In the genomic region with DNA sequence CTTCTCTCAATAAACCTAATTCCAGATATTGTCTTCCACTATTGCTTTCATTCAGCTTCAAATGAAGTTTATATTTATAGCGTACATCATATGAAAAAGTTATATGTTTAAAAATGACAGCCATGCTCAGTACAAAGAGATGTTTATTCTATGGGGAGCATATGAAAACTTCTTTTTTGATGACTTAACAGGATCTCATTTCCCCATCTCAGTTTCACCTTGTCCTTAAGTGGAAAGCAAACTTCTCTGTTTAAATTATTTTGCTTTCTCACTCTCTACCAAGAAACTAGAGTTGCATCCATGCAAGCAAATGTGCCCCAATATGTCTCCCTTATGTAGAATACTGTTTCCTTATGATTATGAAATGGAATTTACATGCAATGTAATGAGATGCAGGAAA, we compare ENCODE assay signal across 20 cellular contexts.
DNase-seq lines count a peak whose midpoint lies in the region; ATAC-seq, FAIRE-seq and TF ChIP-seq lines count a peak whose summit lies in the region.
"Had no signal": no experiment of that assay in that cellular context is flagged by ENCODE, and none has a peak within 500 bp of the region (broad histone marks: within the 10 kb centered on the region; RNA-seq: fewer than 3 reads in every experiment).

No MANE protein-coding gene starts in this region.

- TF ChIP-seq POLR2A in A549 (IDR thresholded peaks at IDR 0.05; ENCODE audit: low read length) (no peak), erythroblast (IDR thresholded peaks at IDR 0.05; ENCODE audit: low read length) (no peak)

- H3K36me3 ChIP-seq in MM.1S (replicated peaks; ENCODE audit: insufficient read depth, low read length) = no peaks in the 10 kb centered on the region
- peaks cover 33% of the 10 kb centered on the region for H3K36me3 ChIP-seq in OCI-LY3 (replicated peaks; ENCODE audit: low read depth, low read length)
- no peaks in the 10 kb centered on the region for H3K36me3 ChIP-seq in HAP-1 (replicated peaks)
- H3K36me3 ChIP-seq: BE2C, BLaER1 had no signal

- H3K27me3 ChIP-seq in MM.1S (replicated peaks; ENCODE audit: insufficient read depth, low read length) (no peaks in the 10 kb centered on the region), OCI-LY3 (ENCODE audit: low read depth, low read length) (no peaks in the 10 kb centered on the region), HAP-1 (ENCODE audit: low read depth) (no peaks in the 10 kb centered on the region)
- H3K27me3 ChIP-seq: BE2C, BLaER1 had no signal

- H3K4me3 ChIP-seq in A549 (no peak overlapping the region), MM.1S (ENCODE audit: low read length) (peak overlapping the region; percentile 6; the same call in 1 of the 2 replicates), OCI-LY3 (ENCODE audit: low read length) (peak overlapping the region; percentile 6; the same call in 1 of the 2 replicates), HAP-1 (no peak overlapping the region)
- H3K4me3 ChIP-seq: BLaER1 had no signal

- 91% methylated on average over 1 of the region's 1 CpG for WGBS in A549 (ENCODE audit: missing lambda C conversion rate)

- ATAC-seq in A549 (no peak), HG03135 (IDR thresholded peaks at IDR 0.05; ENCODE audit: unreplicated experiment) (no peak)

- in situ Hi-C loops in HAP-1 (cut with MboI; ENCODE audit: low sequenced_read_pairs) = no loop called here

- TF ChIP-seq CTCF in A549 (IDR thresholded peaks at IDR 0.05) = no peak
- no peak for TF ChIP-seq CTCF in MM.1S (IDR thresholded peaks at IDR 0.05; ENCODE audit: low read length)
- TF ChIP-seq CTCF in OCI-LY3 (IDR thresholded peaks at IDR 0.05; ENCODE audit: low read depth, low read length) = no peak

- no peak for TF ChIP-seq RAD21 in A549 (conservative IDR thresholded peaks at IDR 0.05 in 1 of 2, IDR thresholded peaks at IDR 0.05 in 1 of 2)

- H2AFZ ChIP-seq in MM.1S (ENCODE audit: low read length) (no peak overlapping the region), OCI-LY3 (ENCODE audit: low read depth, low read length) (peak overlapping the region; percentile 4; the same call in 1 of the 2 replicates)

- peak; percentile 7 for FAIRE-seq in A549 (lab: Jason Lieb, UNC)
- FAIRE-seq: G401.6, GM12891, GM19239 had no signal

- no peak overlapping the region for H3K4me2 ChIP-seq in A549
- H3K4me2 ChIP-seq in MM.1S (ENCODE audit: low read depth, low read length) = peak overlapping the region; percentile 40
- peak overlapping the region; percentile 22 for H3K4me2 ChIP-seq in OCI-LY3 (ENCODE audit: low read length)
- H3K4me2 ChIP-seq: BLaER1 had no signal

- H3K9ac ChIP-seq in MM.1S (ENCODE audit: low read length) (no peak overlapping the region), OCI-LY3 (ENCODE audit: low read length) (no peak overlapping the region)
- H3K9ac ChIP-seq: BLaER1 had no signal

- no peak for DNase-seq in A549 (ENCODE audit: low read depth in 1 of 2, low spot score in 1 of 2)
- peak; percentile 66 for DNase-seq in MM.1S
- no peak for DNase-seq in erythroblast (lab: John Stamatoyannopoulos, UW)
- no peak for DNase-seq in HAP-1 (ENCODE audit: low spot score in 2 of 2)
- DNase-seq: ACHN; BE2C; C1 segment of cervical spinal cord; CD4-positive, alpha-beta memory T cell; CD4-positive, CD25-positive, alpha-beta regulatory T cell; CD8-positive, alpha-beta memory T cell; COR-L47; DMS79 treated with DMSO at 0.1 percent for 48 hours; GF-D8 had no signal

- CTCF ChIA-PET in A549 (lab: Yijun Ruan, JAX) = no interaction called here

- no peak for TF ChIP-seq EP300 in A549 (IDR thresholded peaks at IDR 0.05)

- POLR2A ChIA-PET in A549 (lab: Yijun Ruan, JAX) = no interaction called here

- H3K9me2 ChIP-seq in MM.1S (replicated peaks; ENCODE audit: insufficient read depth, low read length) = no peaks in the 10 kb centered on the region

- H4K20me1 ChIP-seq in MM.1S (ENCODE audit: insufficient read depth, low read length) = no peaks in the 10 kb centered on the region
- no peaks in the 10 kb centered on the region for H4K20me1 ChIP-seq in OCI-LY3 (ENCODE audit: insufficient read depth, low read length)
- H4K20me1 ChIP-seq: BLaER1 had no signal

- H3F3A ChIP-seq in MM.1S (ENCODE audit: insufficient read depth, low read length) = peaks cover 5% of the 10 kb centered on the region; the same call in 1 of the 2 replicates

- no peak overlapping the region for H3K27ac ChIP-seq in A549
- H3K27ac ChIP-seq in MM.1S (ENCODE audit: low read length) = peak overlapping the region; percentile 19; the same call in 1 of the 2 replicates
- H3K27ac ChIP-seq in OCI-LY3 (ENCODE audit: low read length) = peak overlapping the region; percentile 77
- H3K27ac ChIP-seq: 22Rv1, BLaER1 had no signal

- H3K79me2 ChIP-seq in MM.1S (ENCODE audit: low read length) (no peaks in the 10 kb centered on the region), OCI-LY3 (ENCODE audit: low read length) (no peaks in the 10 kb centered on the region)

- H3K9me3 ChIP-seq in A549 (no peaks in the 10 kb centered on the region), MM.1S (replicated peaks; ENCODE audit: insufficient read depth, low read length) (no peaks in the 10 kb centered on the region), OCI-LY3 (ENCODE audit: insufficient read depth, low read length) (0 out of 2 replicates have a peak, but pooled peaks cover 6% of the 10 kb centered on the region), HAP-1 (no peaks in the 10 kb centered on the region)
- H3K9me3 ChIP-seq: BE2C, BLaER1 had no signal

- H3K4me1 ChIP-seq in A549 = no peaks in the 10 kb centered on the region
- peaks cover 13% of the 10 kb centered on the region for H3K4me1 ChIP-seq in MM.1S (ENCODE audit: low read length)
- H3K4me1 ChIP-seq in OCI-LY3 (ENCODE audit: low read length) = peaks cover 19% of the 10 kb centered on the region
- no peaks in the 10 kb centered on the region for H3K4me1 ChIP-seq in HAP-1
- H3K4me1 ChIP-seq: BE2C, BLaER1 had no signal

TF ChIP-seq in A549, 52 proteins besides CTCF, POLR2A, EP300 and RAD21:
- TF ChIP-seq FOXS1 (CRISPR knock-in tag; IDR thresholded peaks at IDR 0.05) (no peak), NR3C1 (IDR thresholded peaks at IDR 0.05) (no peak), SMC3 (IDR thresholded peaks at IDR 0.05) (no peak), ZFP36 (IDR thresholded peaks at IDR 0.05; ENCODE audit: borderline replicate concordance, partially characterized antibody) (no peak), RFX5 (IDR thresholded peaks at IDR 0.05) (no peak), RNF2 (IDR thresholded peaks at IDR 0.05; ENCODE audit: borderline replicate concordance, low read depth) (no peak), HEYL (CRISPR knock-in tag; IDR thresholded peaks at IDR 0.05) (no peak), KDM5A (IDR thresholded peaks at IDR 0.05) (no peak), FOSB (CRISPR knock-in tag; IDR thresholded peaks at IDR 0.05) (no peak), KDM1A (IDR thresholded peaks at IDR 0.05; ENCODE audit: low read depth) (no peak), BHLHE40 (IDR thresholded peaks at IDR 0.05; ENCODE audit: low read depth, low read length) (no peak), HOXA7 (CRISPR knock-in tag; IDR thresholded peaks at IDR 0.05) (no peak)
- TF ChIP-seq, protein P1, sequence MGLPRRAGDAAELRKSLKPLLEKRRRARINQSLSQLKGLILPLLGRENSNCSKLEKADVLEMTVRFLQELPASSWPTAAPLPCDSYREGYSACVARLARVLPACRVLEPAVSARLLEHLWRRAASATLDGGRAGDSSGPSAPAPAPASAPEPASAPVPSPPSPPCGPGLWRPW (IDR thresholded peaks at IDR 0.05) = no peak
- TF ChIP-seq, protein P2, sequence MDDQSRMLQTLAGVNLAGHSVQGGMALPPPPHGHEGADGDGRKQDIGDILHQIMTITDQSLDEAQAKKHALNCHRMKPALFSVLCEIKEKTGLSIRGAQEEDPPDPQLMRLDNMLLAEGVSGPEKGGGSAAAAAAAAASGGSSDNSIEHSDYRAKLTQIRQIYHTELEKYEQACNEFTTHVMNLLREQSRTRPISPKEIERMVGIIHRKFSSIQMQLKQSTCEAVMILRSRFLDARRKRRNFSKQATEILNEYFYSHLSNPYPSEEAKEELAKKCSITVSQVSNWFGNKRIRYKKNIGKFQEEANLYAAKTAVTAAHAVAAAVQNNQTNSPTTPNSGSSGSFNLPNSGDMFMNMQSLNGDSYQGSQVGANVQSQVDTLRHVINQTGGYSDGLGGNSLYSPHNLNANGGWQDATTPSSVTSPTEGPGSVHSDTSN (IDR thresholded peaks at IDR 0.05) = no peak
TF ChIP-seq in A549: peak in this region for 0.

Comparison
In these comparisons a context has a peak if more than half of its experiments do, and no peak if none do; other contexts are left out.
1. H3K27ac ChIP-seq: peak in MM.1S (single experiment) and OCI-LY3 (single experiment); none in A549 (0 of 2).
2. H3K4me3 ChIP-seq: peak in MM.1S (single experiment) and OCI-LY3 (single experiment); none in A549 (single experiment) and HAP-1 (single experiment).